In genomic region chr5:110956280-110956912, GRCh38 we compare ENCODE assay signal across 23 cellular contexts.
A peak's percentile ranks its signal among the peaks of the same experiment; 100 is the strongest.
DNase-seq lines count a peak whose midpoint lies in the region; ATAC-seq and TF ChIP-seq lines count a peak whose summit lies in the region.
"Had no signal": no experiment of that assay in that cellular context is flagged by ENCODE, and none has a peak within 500 bp of the region (broad histone marks: within the 10 kb centered on the region; RNA-seq: fewer than 3 reads in every experiment).

No MANE protein-coding gene starts in this region.

- H3K9ac ChIP-seq in H9 (ENCODE audit: extremely low read depth, insufficient read length, low read length): no peak overlapping the region

- H3K27ac Mint-ChIP-seq in H9: no peak overlapping the region
- H3K27ac Mint-ChIP-seq in naive thymus-derived CD4-positive, alpha-beta T cell: no peak overlapping the region
- H3K27ac Mint-ChIP-seq: activated naive CD4-positive, alpha-beta T cell treated with anti-CD3 and anti-CD28 coated beads, Interleukin-2, amount 10 ng/mL, durations not matched to agents 7 days and 5 days; activated T-cell treated with anti-CD3 and anti-CD28 coated beads, Interleukin-2, amount 50 U/mL, for 72 hours; natural killer cell treated with Interleukin-12 subunit alpha and Interleukin-12 subunit beta and Interleukin-15 and Interleukin-18, amount 100 ng/mL, for 72 hours; T-helper 1 cell treated with Interleukin-12 subunit alpha and Interleukin-12 subunit beta and Interleukin-4 antibody, amounts not matched to agents 30 μg/mL and 1 μg/mL, for 36 hours had no signal

- no peaks in the 10 kb centered on the region for H3K79me2 ChIP-seq in H9 (ENCODE audit: insufficient read depth, low read length)

- H3K4me1 Mint-ChIP-seq in H9: peaks cover 2 to 8% of the 10 kb centered on the region in 2 experiments; a peak in 3 of 4 replicates
- H3K4me1 Mint-ChIP-seq in naive thymus-derived CD4-positive, alpha-beta T cell: peaks cover 0 to 2% (median 0%) of the 10 kb centered on the region in 7 donors
- H3K4me1 Mint-ChIP-seq: activated naive CD4-positive, alpha-beta T cell treated with anti-CD3 and anti-CD28 coated beads, Interleukin-2, amount 10 ng/mL, durations not matched to agents 7 days and 5 days had no signal

- H2BK5ac ChIP-seq in H9 (ENCODE audit: insufficient read length, low read length): no peak overlapping the region

- H2AK5ac ChIP-seq in H9 (ENCODE audit: insufficient read length, low read length): no peak overlapping the region

- H4K91ac ChIP-seq in H9 (ENCODE audit: insufficient read length, low read depth, low read length): no peak overlapping the region

- H3K79me1 ChIP-seq in H9 (ENCODE audit: insufficient read depth, low read depth, low read length, poor library complexity, severe bottlenecking): no peaks in the 10 kb centered on the region

- WGBS in H9 (ENCODE audit: extremely low coverage, insufficient read length, low lambda C conversion rate): no CpG with 5 or more reads among the region's 20 CpGs

- no peaks in the 10 kb centered on the region for H3K27me3 ChIP-seq in H9 (ENCODE audit: insufficient read depth, low read length)
- no peaks in the 10 kb centered on the region for H3K27me3 ChIP-seq in lower lobe of right lung (ENCODE audit: low read depth)
- H3K27me3 ChIP-seq in naive thymus-derived CD4-positive, alpha-beta T cell (ENCODE audit: control insufficient read depth in 2 of 2, insufficient read depth in 2 of 2, low read length in 2 of 2): no peaks in the 10 kb centered on the region
- H3K27me3 ChIP-seq: dorsolateral prefrontal cortex, heart left ventricle, pancreas, right lobe of liver had no signal

- TF ChIP-seq CTCF in H9 (conservative IDR thresholded peaks at IDR 0.05): no peak
- TF ChIP-seq CTCF in lower lobe of right lung (IDR thresholded peaks at IDR 0.05): no peak

- no peaks in the 10 kb centered on the region for H4K20me1 ChIP-seq in H9 (ENCODE audit: control insufficient read depth, insufficient read depth, insufficient read length)

- H3K36me3 Mint-ChIP-seq in H9 (ENCODE audit: insufficient read depth in 1 of 3, low read depth in 3 of 3): no peaks in the 10 kb centered on the region
- peaks cover 0 to 3% (median 0%) of the 10 kb centered on the region in 5 donors for H3K36me3 Mint-ChIP-seq in naive thymus-derived CD4-positive, alpha-beta T cell
- H3K36me3 Mint-ChIP-seq: activated naive CD4-positive, alpha-beta T cell treated with anti-CD3 and anti-CD28 coated beads, Interleukin-2, amount 10 ng/mL, durations not matched to agents 7 days and 5 days; natural killer cell treated with Interleukin-12 subunit alpha and Interleukin-12 subunit beta and Interleukin-15 and Interleukin-18, amount 100 ng/mL, for 72 hours had no signal

- ATAC-seq in lower lobe of right lung (peak in 1 of 2 donors; percentile 41), GM19463 (IDR thresholded peaks at IDR 0.05; ENCODE audit: unreplicated experiment) (no peak)
- no peak for ATAC-seq in naive thymus-derived CD4-positive, alpha-beta T cell
- ATAC-seq: activated T-cell treated with anti-CD3 and anti-CD28 coated beads, Interleukin-2, amount 50 U/mL, for 72 hours; heart left ventricle; left colon; natural killer cell treated with Interleukin-12 subunit alpha and Interleukin-12 subunit beta and Interleukin-15 and Interleukin-18, amount 100 ng/mL, for 72 hours; Panc1; pancreas had no signal

- H3K4me2 ChIP-seq in H9 (ENCODE audit: insufficient read depth, insufficient read length, low read length): no peak overlapping the region

- intact Hi-C loops in lower lobe of right lung (cut with DNase I) (no loop called here), cardiac septum (cut with DNase I) (no loop called here)
- intact Hi-C loops in naive thymus-derived CD4-positive, alpha-beta T cell (cut with micrococcal nuclease): no loop called here

- no peak overlapping the region for H3K4me3 Mint-ChIP-seq in H9
- H3K4me3 Mint-ChIP-seq in naive thymus-derived CD4-positive, alpha-beta T cell: no peak overlapping the region
- H3K4me3 Mint-ChIP-seq: activated naive CD4-positive, alpha-beta T cell treated with anti-CD3 and anti-CD28 coated beads, Interleukin-2, amount 10 ng/mL, durations not matched to agents 7 days and 5 days; activated T-cell treated with anti-CD3 and anti-CD28 coated beads, Interleukin-2, amount 50 U/mL, for 72 hours; natural killer cell treated with Interleukin-12 subunit alpha and Interleukin-12 subunit beta and Interleukin-15 and Interleukin-18, amount 100 ng/mL, for 72 hours; T-helper 1 cell treated with Interleukin-12 subunit alpha and Interleukin-12 subunit beta and Interleukin-4 antibody, amounts not matched to agents 30 μg/mL and 1 μg/mL, for 36 hours had no signal

- CTCF ChIA-PET in naive thymus-derived CD4-positive, alpha-beta T cell (lab: Charles Lee): no interaction called here

- no peaks in the 10 kb centered on the region for H3K36me3 ChIP-seq in lower lobe of right lung
- no peaks in the 10 kb centered on the region for H3K36me3 ChIP-seq in naive thymus-derived CD4-positive, alpha-beta T cell (ENCODE audit: control insufficient read depth in 2 of 3, insufficient read depth in 3 of 3, low read length in 3 of 3)
- H3K36me3 ChIP-seq: heart left ventricle, pancreas, right lobe of liver had no signal

- no peak overlapping the region for H2BK20ac ChIP-seq in H9 (ENCODE audit: low read depth, low read length, poor library complexity, severe bottlenecking)

- no peak overlapping the region for H2AFZ ChIP-seq in H9 (ENCODE audit: low read length)

- H3K27ac ChIP-seq in H9 (ENCODE audit: insufficient read length, low read depth, low read length): no peak overlapping the region
- H3K27ac ChIP-seq in lower lobe of right lung: no peak overlapping the region
- no peak overlapping the region for H3K27ac ChIP-seq in naive thymus-derived CD4-positive, alpha-beta T cell (ENCODE audit: low read depth, low read length)
- H3K27ac ChIP-seq: C4-2B, dorsolateral prefrontal cortex, heart left ventricle, pancreas, right lobe of liver had no signal

- no peak overlapping the region for H3T11ph ChIP-seq in H9 (ENCODE audit: low read length)

- DNase-seq in DMS 273 (lab: John Stamatoyannopoulos, UW; ENCODE audit: unreplicated experiment) (peak; percentile 75), H9 (peak; percentile 58), NCI-H510A treated with DMSO at 0.1 percent for 48 hours (lab: John Stamatoyannopoulos, UW) (peak; percentile 80), lower lobe of right lung (peak; percentile 33), cardiac septum (ENCODE audit: low spot score) (no peak)
- DNase-seq in naive thymus-derived CD4-positive, alpha-beta T cell: no peak
- DNase-seq in activated CD4-positive, alpha-beta T cell treated with anti-CD3 and anti-CD28 coated beads for 1 hour: no peak
- DNase-seq: activated CD4-positive, alpha-beta T cell treated with anti-CD3 and anti-CD28 coated beads for 4 hours; activated naive CD4-positive, alpha-beta T cell treated with anti-CD3 and anti-CD28 coated beads, Interleukin-2, amount 10 ng/mL, durations not matched to agents 7 days and 5 days; activated T-cell treated with anti-CD3 and anti-CD28 coated beads, Interleukin-2, amount 50 U/mL, for 72 hours; central memory CD4-positive, alpha-beta T cell; GDM1; heart left ventricle; KBM-7; left colon had no signal

- no peak overlapping the region; the same call in 1 of the 2 replicates for H2BK15ac ChIP-seq in H9 (ENCODE audit: low read depth, low read length)

- H3K4ac ChIP-seq in H9 (ENCODE audit: low read depth, low read length): no peak overlapping the region

- H4K5ac ChIP-seq in H9 (ENCODE audit: insufficient read length, low read depth, low read length): no peak overlapping the region

- no peak overlapping the region for H3K4me3 ChIP-seq in lower lobe of right lung
- no peak overlapping the region for H3K4me3 ChIP-seq in naive thymus-derived CD4-positive, alpha-beta T cell (ENCODE audit: low read length)
- H3K4me3 ChIP-seq: dorsolateral prefrontal cortex, heart left ventricle, pancreas, right lobe of liver had no signal

- peak overlapping the region; percentile 73; the same call in 1 of the 2 replicates for H3K14ac ChIP-seq in H9 (ENCODE audit: insufficient read depth, low read length)

- no peak overlapping the region for H2BK12ac ChIP-seq in H9 (ENCODE audit: insufficient read length, low read depth, low read length)

- no peaks in the 10 kb centered on the region for H3K23me2 ChIP-seq in H9 (ENCODE audit: insufficient read length, low read depth, low read length, poor library complexity, severe bottlenecking)

- H3K9me3 ChIP-seq in H9 (ENCODE audit: control insufficient read depth, low read depth, low read length): no peaks in the 10 kb centered on the region
- no peaks in the 10 kb centered on the region for H3K9me3 ChIP-seq in lower lobe of right lung
- H3K9me3 ChIP-seq in naive thymus-derived CD4-positive, alpha-beta T cell (ENCODE audit: control insufficient read depth in 2 of 3, low read length in 3 of 3): no peaks in the 10 kb centered on the region
- H3K9me3 ChIP-seq: pancreas, right lobe of liver had no signal

- no peak overlapping the region for H3K23ac ChIP-seq in H9 (ENCODE audit: insufficient read length, low read depth, low read length)

- H3K27me3 Mint-ChIP-seq in H9 (ENCODE audit: low read depth): no peaks in the 10 kb centered on the region; the same call in 1 of the 2 replicates
- H3K27me3 Mint-ChIP-seq in naive thymus-derived CD4-positive, alpha-beta T cell: peaks cover 0 to 17% (median 14%) of the 10 kb centered on the region in 5 donors
- H3K27me3 Mint-ChIP-seq: activated naive CD4-positive, alpha-beta T cell treated with anti-CD3 and anti-CD28 coated beads, Interleukin-2, amount 10 ng/mL, durations not matched to agents 7 days and 5 days; natural killer cell treated with Interleukin-12 subunit alpha and Interleukin-12 subunit beta and Interleukin-15 and Interleukin-18, amount 100 ng/mL, for 72 hours had no signal

- H3K56ac ChIP-seq in H9 (ENCODE audit: insufficient read length, low read depth, low read length): no peak overlapping the region

- H2BK120ac ChIP-seq in H9 (ENCODE audit: low read depth, low read length, poor library complexity, severe bottlenecking): no peak overlapping the region

- no peak overlapping the region for H4K8ac ChIP-seq in H9 (replicated peaks; ENCODE audit: insufficient read length, low read depth, low read length)

- POLR2A ChIA-PET in naive thymus-derived CD4-positive, alpha-beta T cell (lab: Charles Lee): no interaction called here

- 0 out of 5 replicates have a peak, but pooled peaks cover 0 to 6% of the 10 kb centered on the region in 2 experiments for H3K9me3 Mint-ChIP-seq in H9
- H3K9me3 Mint-ChIP-seq in naive thymus-derived CD4-positive, alpha-beta T cell: peaks cover 0 to 13% (median 5%) of the 10 kb centered on the region in 11 donors
- H3K9me3 Mint-ChIP-seq: activated naive CD4-positive, alpha-beta T cell treated with anti-CD3 and anti-CD28 coated beads, Interleukin-2, amount 10 ng/mL, durations not matched to agents 7 days and 5 days had no signal

- H3K4me1 ChIP-seq in H9 (ENCODE audit: insufficient read depth, low read length) (no peaks in the 10 kb centered on the region), lower lobe of right lung (no peaks in the 10 kb centered on the region)
- H3K4me1 ChIP-seq in naive thymus-derived CD4-positive, alpha-beta T cell (ENCODE audit: control insufficient read depth in 2 of 2, insufficient read depth in 2 of 2, low read length in 2 of 2): no peaks in the 10 kb centered on the region
- H3K4me1 ChIP-seq: heart left ventricle, pancreas, right lobe of liver had no signal

- H3K18ac ChIP-seq in H9 (ENCODE audit: insufficient read length, low read depth, low read length): no peak overlapping the region

Comparison
In these comparisons a context has a peak if more than half of its experiments do, and no peak if none do; other contexts are left out.
1. DNase-seq: peak in DMS 273 (single experiment), H9 (single experiment), NCI-H510A treated with DMSO at 0.1 percent for 48 hours (single experiment) and lower lobe of right lung (single experiment); none in naive thymus-derived CD4-positive, alpha-beta T cell (0 of 9), activated CD4-positive, alpha-beta T cell treated with anti-CD3 and anti-CD28 coated beads for 1 hour (single experiment) and cardiac septum (single experiment).